22 cellular contexts compared by ENCODE assay signal in the genomic region with DNA sequence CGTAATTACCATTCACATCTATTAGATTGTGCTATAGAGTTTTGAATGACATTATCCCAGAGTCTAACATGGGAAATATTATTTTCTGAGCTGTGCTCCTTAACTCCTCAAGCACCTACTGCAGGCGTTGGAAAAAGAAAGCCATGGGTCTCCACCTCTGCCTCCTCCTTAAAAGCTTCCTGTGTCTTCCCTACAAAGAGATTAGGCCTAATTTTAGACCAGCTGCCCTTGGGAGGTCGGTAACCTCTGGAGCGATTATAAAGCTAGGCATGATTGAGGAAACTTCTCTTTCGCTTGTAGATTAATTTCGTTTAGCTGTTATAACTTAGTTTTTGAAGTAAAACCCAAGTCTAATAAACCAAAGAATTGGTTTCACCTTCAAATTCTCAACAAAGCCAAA.
DNase-seq lines count a peak whose midpoint lies in the region; TF ChIP-seq lines count a peak whose summit lies in the region.
"Had no signal": no experiment of that assay in that cellular context is flagged by ENCODE, and none has a peak within 500 bp of the region (broad histone marks: within the 10 kb centered on the region; RNA-seq: fewer than 3 reads in every experiment).

No MANE protein-coding gene starts in this region.

- H3K27ac ChIP-seq in BLaER1 (no peak overlapping the region), H9 (ENCODE audit: insufficient read length, low read depth, low read length) (no peak overlapping the region), adrenal gland (peak overlapping the region in 4 of 5 donors; percentile 1 to 38 (median 22)), ascending aorta (no peak overlapping the region)
- H3K27ac ChIP-seq: HL-60, PC-9 had no signal

- H3K4me2 ChIP-seq in BLaER1 (peak overlapping the region; percentile 28; the same call in 1 of the 2 replicates), H9 (ENCODE audit: insufficient read depth, insufficient read length, low read length) (no peak overlapping the region)
- H3K4me2 ChIP-seq: PC-9 had no signal

- H3K9me3 ChIP-seq in BLaER1 = no peaks in the 10 kb centered on the region
- H3K9me3 ChIP-seq in H9 (ENCODE audit: control insufficient read depth, low read depth, low read length) = no peaks in the 10 kb centered on the region
- H3K9me3 ChIP-seq in adrenal gland (replicated peaks in 1 of 3) = no peaks in the 10 kb centered on the region
- H3K9me3 ChIP-seq in BE2C = no peaks in the 10 kb centered on the region
- H3K9me3 ChIP-seq in ascending aorta = no peaks in the 10 kb centered on the region

- intact Hi-C loops in adrenal gland (cut with DNase I) (no loop called here), ascending aorta (cut with DNase I) (no loop called here)

- no peak overlapping the region for H3T11ph ChIP-seq in H9 (ENCODE audit: low read length)

- no peak overlapping the region for H3K18ac ChIP-seq in H9 (ENCODE audit: insufficient read length, low read depth, low read length)

- DNase-seq in H9 (no peak), adrenal gland (peak in 4 of 7 donors; percentile 16 to 33 (median 28)), nephron progenitor cell (no peak), BE2C (no peak), DMS53 treated with DMSO at 0.1 percent for 48 hours (lab: John Stamatoyannopoulos, UW; ENCODE audit: unreplicated experiment) (no peak), ascending aorta (ENCODE audit: low spot score in 2 of 2) (no peak)
- DNase-seq: Calu3, DND-41, Kasumi-1, NCI-H1092 treated with DMSO at 0.1 percent for 48 hours, NCI-H1436, NCI-H187 treated with DMSO at 0.1 percent for 48 hours, NCI-H446, NCI-H524 treated with DMSO at 0.1 percent for 48 hours, NCI-H774, PC-9, SHP77, SW 1271 had no signal

- H3K4me1 Mint-ChIP-seq in H9 = peaks cover 24 to 37% of the 10 kb centered on the region in 2 experiments
- H3K4me1 Mint-ChIP-seq in nephron progenitor cell = peaks cover 37% of the 10 kb centered on the region
- H3K4me1 Mint-ChIP-seq: B cell had no signal

- no peaks in the 10 kb centered on the region for H3K27me3 Mint-ChIP-seq in H9 (ENCODE audit: low read depth)
- H3K27me3 Mint-ChIP-seq in nephron progenitor cell (ENCODE audit: low read depth, poor library complexity) = no peaks in the 10 kb centered on the region
- H3K27me3 Mint-ChIP-seq: B cell had no signal

- no peak overlapping the region for H2BK12ac ChIP-seq in H9 (ENCODE audit: insufficient read length, low read depth, low read length)

- H3K4me1 ChIP-seq in BLaER1 (peaks cover 6% of the 10 kb centered on the region), H9 (ENCODE audit: insufficient read depth, low read length) (peaks cover 2% of the 10 kb centered on the region; the same call in 1 of the 2 replicates), adrenal gland (replicated peaks in 1 of 2) (peaks cover 47 to 51% of the 10 kb centered on the region in 2 donors), BE2C (no peaks in the 10 kb centered on the region), ascending aorta (peaks cover 0 to 24% of the 10 kb centered on the region in 2 donors)

- H2BK5ac ChIP-seq in H9 (ENCODE audit: insufficient read length, low read length) = no peak overlapping the region

- no peak overlapping the region for H3K9ac ChIP-seq in BLaER1
- no peak overlapping the region for H3K9ac ChIP-seq in H9 (ENCODE audit: extremely low read depth, insufficient read length, low read length)

- H2BK20ac ChIP-seq in H9 (ENCODE audit: low read depth, low read length, poor library complexity, severe bottlenecking) = no peak overlapping the region

- H3K79me2 ChIP-seq in H9 (ENCODE audit: insufficient read depth, low read length) = peaks cover 2% of the 10 kb centered on the region; the same call in 1 of the 2 replicates

- no peak overlapping the region for H4K91ac ChIP-seq in H9 (ENCODE audit: insufficient read length, low read depth, low read length)

- H3K36me3 Mint-ChIP-seq in H9 (ENCODE audit: insufficient read depth in 1 of 3, low read depth in 3 of 3) = peaks cover 2 to 8% (median 7%) of the 10 kb centered on the region in 3 experiments; a peak in 5 of 7 replicates
- peaks cover 8% of the 10 kb centered on the region for H3K36me3 Mint-ChIP-seq in nephron progenitor cell (ENCODE audit: low read depth)

- H2BK15ac ChIP-seq in H9 (ENCODE audit: low read depth, low read length) = no peak overlapping the region

- H4K8ac ChIP-seq in H9 (replicated peaks; ENCODE audit: insufficient read length, low read depth, low read length) = no peak overlapping the region

- peaks cover 15% of the 10 kb centered on the region for H3K79me1 ChIP-seq in H9 (ENCODE audit: insufficient read depth, low read depth, low read length, poor library complexity, severe bottlenecking)

- no peak overlapping the region for H2AFZ ChIP-seq in H9 (ENCODE audit: low read length)
- H2AFZ ChIP-seq: PC-9 had no signal

- peak overlapping the region in 1 of 2 experiments; percentile 43; a peak in 1 of 5 replicates for H3K4me3 Mint-ChIP-seq in H9
- H3K4me3 Mint-ChIP-seq in nephron progenitor cell = no peak overlapping the region
- H3K4me3 Mint-ChIP-seq: B cell had no signal

- no peak overlapping the region for H4K5ac ChIP-seq in H9 (ENCODE audit: insufficient read length, low read depth, low read length)

- no peak overlapping the region for H3K4ac ChIP-seq in H9 (ENCODE audit: low read depth, low read length)

- TF ChIP-seq CTCF in H9 (conservative IDR thresholded peaks at IDR 0.05) = no peak
- TF ChIP-seq CTCF in adrenal gland (IDR thresholded peaks at IDR 0.05) = no peak
- TF ChIP-seq CTCF in nephron progenitor cell (IDR thresholded peaks at IDR 0.05) = no peak
- no peak for TF ChIP-seq CTCF in BE2C (IDR thresholded peaks at IDR 0.05; ENCODE audit: low read depth, low read length)
- TF ChIP-seq CTCF in ascending aorta (IDR thresholded peaks at IDR 0.05) = no peak

- H3K14ac ChIP-seq in H9 (ENCODE audit: insufficient read depth, low read length) = no peak overlapping the region

- TF ChIP-seq POLR2A in adrenal gland (IDR thresholded peaks at IDR 0.05) = no peak

- no peaks in the 10 kb centered on the region for H3K27me3 ChIP-seq in BLaER1
- no peaks in the 10 kb centered on the region for H3K27me3 ChIP-seq in H9 (ENCODE audit: insufficient read depth, low read length)
- H3K27me3 ChIP-seq in adrenal gland = no peaks in the 10 kb centered on the region
- no peaks in the 10 kb centered on the region for H3K27me3 ChIP-seq in BE2C
- H3K27me3 ChIP-seq in ascending aorta = no peaks in the 10 kb centered on the region

- H3K36me3 ChIP-seq in BLaER1 = no peaks in the 10 kb centered on the region
- no peaks in the 10 kb centered on the region for H3K36me3 ChIP-seq in adrenal gland (replicated peaks in 1 of 2)
- H3K36me3 ChIP-seq in BE2C = no peaks in the 10 kb centered on the region
- no peaks in the 10 kb centered on the region for H3K36me3 ChIP-seq in ascending aorta

- no peak overlapping the region for H3K4me3 ChIP-seq in BLaER1
- H3K4me3 ChIP-seq in adrenal gland = peak overlapping the region in 1 of 4 donors; percentile 26
- H3K4me3 ChIP-seq in BE2C (ENCODE audit: low read depth, low read length) = no peak overlapping the region
- H3K4me3 ChIP-seq in ascending aorta = no peak overlapping the region
- H3K4me3 ChIP-seq: K562, PC-9 had no signal

- H3K23ac ChIP-seq in H9 (ENCODE audit: insufficient read length, low read depth, low read length) = no peak overlapping the region

- no CpG with 5 or more reads among the region's 6 CpGs for WGBS in H9 (ENCODE audit: extremely low coverage, insufficient read length, low lambda C conversion rate)
- WGBS in adrenal gland, 4 donors = 22 to 28% (median 24%) methylated on average over 6 of the region's 6 CpGs

- H2BK120ac ChIP-seq in H9 (ENCODE audit: low read depth, low read length, poor library complexity, severe bottlenecking) = no peak overlapping the region

- no peak overlapping the region for H2AK5ac ChIP-seq in H9 (ENCODE audit: insufficient read length, low read length)

- H3K9me3 Mint-ChIP-seq in H9 (no peaks in the 10 kb centered on the region; a peak in 1 of 5 replicates), nephron progenitor cell (peaks cover 4% of the 10 kb centered on the region)

- H4K20me1 ChIP-seq in BLaER1 = no peaks in the 10 kb centered on the region
- no peaks in the 10 kb centered on the region for H4K20me1 ChIP-seq in H9 (ENCODE audit: control insufficient read depth, insufficient read depth, insufficient read length)

- H3K56ac ChIP-seq in H9 (ENCODE audit: insufficient read length, low read depth, low read length) = no peak overlapping the region

- no peaks in the 10 kb centered on the region for H3K23me2 ChIP-seq in H9 (ENCODE audit: insufficient read length, low read depth, low read length, poor library complexity, severe bottlenecking)

- peak overlapping the region in 2 of 3 experiments; percentile 77 to 89; a peak in 4 of 7 replicates for H3K27ac Mint-ChIP-seq in H9
- H3K27ac Mint-ChIP-seq in nephron progenitor cell = peak overlapping the region; percentile 95
- H3K27ac Mint-ChIP-seq: B cell had no signal

Comparison
In these comparisons a context has a peak if more than half of its experiments do, and no peak if none do; other contexts are left out.
1. H3K27ac ChIP-seq: peak in adrenal gland (4 of 5); none in BLaER1 (single experiment), H9 (single experiment) and ascending aorta (0 of 2).
2. DNase-seq: peak in adrenal gland (4 of 7); none in H9 (single experiment), nephron progenitor cell (single experiment), BE2C (single experiment), DMS53 treated with DMSO at 0.1 percent for 48 hours (single experiment) and ascending aorta (0 of 2).